Comparison of ENCODE assay signal across 9 cellular contexts in the genomic region with DNA sequence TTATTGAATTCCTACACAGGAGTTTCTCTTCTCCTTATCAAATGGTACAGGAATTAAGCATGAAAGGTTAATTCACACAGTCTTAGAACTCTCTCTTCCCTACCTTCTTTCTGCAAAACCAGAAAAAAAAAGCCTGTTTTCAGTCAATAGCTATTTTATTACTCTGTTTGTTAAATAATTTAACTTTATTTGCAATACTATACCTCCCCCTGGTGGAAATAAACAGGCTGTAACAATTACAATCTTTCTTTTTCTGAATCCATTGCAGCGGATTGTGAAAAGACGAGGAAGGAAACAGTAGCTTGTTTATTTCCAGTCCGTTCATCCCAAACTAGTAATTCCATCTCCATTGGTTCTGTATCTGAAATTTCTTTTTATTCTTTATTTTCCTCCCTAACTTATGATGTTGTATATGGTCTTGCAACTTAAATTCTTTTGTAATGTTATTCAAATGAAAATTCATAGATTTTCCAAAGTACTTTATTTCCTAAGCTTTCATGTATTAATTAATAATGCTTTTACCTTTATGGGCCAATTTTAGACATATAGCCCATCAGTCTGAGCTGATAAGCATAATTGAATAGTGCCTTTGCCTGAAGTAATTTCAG.
DNase-seq lines count a peak whose midpoint lies in the region; ATAC-seq and TF ChIP-seq lines count a peak whose summit lies in the region.
"Had no signal": no experiment of that assay in that cellular context is flagged by ENCODE, and none has a peak within 500 bp of the region (broad histone marks: within the 10 kb centered on the region; RNA-seq: fewer than 3 reads in every experiment).

No MANE protein-coding gene starts in this region.

- peaks cover 16 to 42% of the 10 kb centered on the region in 2 donors for H3K27me3 Mint-ChIP-seq in stimulated activated naive B cell treated with anti-CD40 and anti-IgM and Interleukin-4, amounts not matched to agents 10 μg/mL and 1 μg/mL and 100 μg/mL, for 72 hours
- peaks cover 16% of the 10 kb centered on the region for H3K27me3 Mint-ChIP-seq in activated CD4-positive, alpha-beta memory T cell treated with anti-CD3 and anti-CD28 coated beads, Interleukin-2, amount 10 ng/mL, durations not matched to agents 7 days and 5 days

- peaks cover 0 to 5% of the 10 kb centered on the region in 2 donors for H3K9me3 ChIP-seq in ascending aorta

- DNase-seq in NCI-H1436 (lab: John Stamatoyannopoulos, UW): peak; percentile 46
- no peak for DNase-seq in NCI-H1436 treated with DMSO at 0.1 percent for 48 hours (lab: John Stamatoyannopoulos, UW)
- peak; percentile 77 for DNase-seq in NCI-H1694 treated with DMSO at 0.1 percent for 48 hours (lab: John Stamatoyannopoulos, UW)
- DNase-seq in ascending aorta (ENCODE audit: low spot score in 2 of 2): no peak
- no peak for DNase-seq in left colon
- no peak for DNase-seq in stimulated activated naive B cell treated with anti-CD40 and anti-IgM and Interleukin-4, amounts not matched to agents 10 μg/mL and 1 μg/mL and 100 μg/mL, for 72 hours
- no peak for DNase-seq in activated CD4-positive, alpha-beta memory T cell treated with anti-CD3 and anti-CD28 coated beads, Interleukin-2, amount 10 ng/mL, durations not matched to agents 7 days and 5 days

- POLR2A ChIA-PET in activated CD4-positive, alpha-beta memory T cell treated with anti-CD3 and anti-CD28 coated beads, Interleukin-2, amount 10 ng/mL, durations not matched to agents 7 days and 5 days (lab: Charles Lee): no interaction called here

- no peak overlapping the region for H3K4me3 ChIP-seq in ascending aorta

- no peaks in the 10 kb centered on the region for H3K36me3 Mint-ChIP-seq in stimulated activated naive B cell treated with anti-CD40 and anti-IgM and Interleukin-4, amounts not matched to agents 10 μg/mL and 1 μg/mL and 100 μg/mL, for 72 hours
- no peaks in the 10 kb centered on the region for H3K36me3 Mint-ChIP-seq in activated CD4-positive, alpha-beta memory T cell treated with anti-CD3 and anti-CD28 coated beads, Interleukin-2, amount 10 ng/mL, durations not matched to agents 7 days and 5 days (ENCODE audit: low read depth)
- H3K36me3 Mint-ChIP-seq: CD8-positive, alpha-beta memory T cell had no signal

- no peaks in the 10 kb centered on the region for H3K4me1 ChIP-seq in ascending aorta

- peaks cover 5 to 6% of the 10 kb centered on the region in 2 donors for H3K9me3 Mint-ChIP-seq in stimulated activated naive B cell treated with anti-CD40 and anti-IgM and Interleukin-4, amounts not matched to agents 10 μg/mL and 1 μg/mL and 100 μg/mL, for 72 hours
- no peaks in the 10 kb centered on the region for H3K9me3 Mint-ChIP-seq in activated CD4-positive, alpha-beta memory T cell treated with anti-CD3 and anti-CD28 coated beads, Interleukin-2, amount 10 ng/mL, durations not matched to agents 7 days and 5 days

- peak in 2 of 3 experiments; percentile 50 to 64 for TF ChIP-seq CTCF in ascending aorta (IDR thresholded peaks at IDR 0.05)

- ATAC-seq in left colon (peak; percentile 38), HG02973 (IDR thresholded peaks at IDR 0.05; ENCODE audit: unreplicated experiment) (no peak)
- no peak for ATAC-seq in stimulated activated naive B cell treated with anti-CD40 and anti-IgM and Interleukin-4, amounts not matched to agents 10 μg/mL and 1 μg/mL and 100 μg/mL, for 72 hours (replicated peaks)

- CTCF ChIA-PET in activated CD4-positive, alpha-beta memory T cell treated with anti-CD3 and anti-CD28 coated beads, Interleukin-2, amount 10 ng/mL, durations not matched to agents 7 days and 5 days (lab: Charles Lee): interaction anchor here (0.6 to 2.7 kb wide), 10 partner anchors 10 to 572 kb away, joined by 3 to 14 read pairs (median 4); no protein-coding TSS in a partner anchor

- H3K27ac ChIP-seq in ascending aorta: no peak overlapping the region

- no peak overlapping the region for H3K4me3 Mint-ChIP-seq in stimulated activated naive B cell treated with anti-CD40 and anti-IgM and Interleukin-4, amounts not matched to agents 10 μg/mL and 1 μg/mL and 100 μg/mL, for 72 hours
- H3K4me3 Mint-ChIP-seq in activated CD4-positive, alpha-beta memory T cell treated with anti-CD3 and anti-CD28 coated beads, Interleukin-2, amount 10 ng/mL, durations not matched to agents 7 days and 5 days: no peak overlapping the region
- H3K4me3 Mint-ChIP-seq: CD8-positive, alpha-beta memory T cell had no signal

- H3K27me3 ChIP-seq in ascending aorta: no peaks in the 10 kb centered on the region

- intact Hi-C loops in ascending aorta (cut with DNase I): loop anchor here (1.0 kb wide), 1 partner anchor 567 kb away; no protein-coding TSS in a partner anchor
- intact Hi-C loops in left colon (cut with DNase I, micrococcal nuclease): loop anchor here in 1 of 2 donors (5.0 kb wide), 1 partner anchor 565 kb away; no protein-coding TSS in a partner anchor

- H3K27ac Mint-ChIP-seq in stimulated activated naive B cell treated with anti-CD40 and anti-IgM and Interleukin-4, amounts not matched to agents 10 μg/mL and 1 μg/mL and 100 μg/mL, for 72 hours: no peak overlapping the region
- H3K27ac Mint-ChIP-seq in activated CD4-positive, alpha-beta memory T cell treated with anti-CD3 and anti-CD28 coated beads, Interleukin-2, amount 10 ng/mL, durations not matched to agents 7 days and 5 days: no peak overlapping the region

- no peaks in the 10 kb centered on the region for H3K4me1 Mint-ChIP-seq in stimulated activated naive B cell treated with anti-CD40 and anti-IgM and Interleukin-4, amounts not matched to agents 10 μg/mL and 1 μg/mL and 100 μg/mL, for 72 hours
- no peaks in the 10 kb centered on the region for H3K4me1 Mint-ChIP-seq in activated CD4-positive, alpha-beta memory T cell treated with anti-CD3 and anti-CD28 coated beads, Interleukin-2, amount 10 ng/mL, durations not matched to agents 7 days and 5 days
- H3K4me1 Mint-ChIP-seq: CD8-positive, alpha-beta memory T cell had no signal

- no peaks in the 10 kb centered on the region for H3K36me3 ChIP-seq in ascending aorta

Comparison
In these comparisons a context has a peak if more than half of its experiments do, and no peak if none do; other contexts are left out.
1. DNase-seq: peak in NCI-H1436 (single experiment) and NCI-H1694 treated with DMSO at 0.1 percent for 48 hours (single experiment); none in NCI-H1436 treated with DMSO at 0.1 percent for 48 hours (single experiment), ascending aorta (0 of 2), left colon (0 of 2), stimulated activated naive B cell treated with anti-CD40 and anti-IgM and Interleukin-4, amounts not matched to agents 10 μg/mL and 1 μg/mL and 100 μg/mL, for 72 hours (single experiment) and activated CD4-positive, alpha-beta memory T cell treated with anti-CD3 and anti-CD28 coated beads, Interleukin-2, amount 10 ng/mL, durations not matched to agents 7 days and 5 days (single experiment).